In genomic region chr4:108596389-108596788, GRCh38 we compare ENCODE assay signal across 18 cellular contexts.
"Had no signal": no experiment of that assay in that cellular context is flagged by ENCODE, and none has a peak within 500 bp of the region (broad histone marks: within the 10 kb centered on the region; RNA-seq: fewer than 3 reads in every experiment).

No MANE protein-coding gene starts in this region.

- H3K27ac Mint-ChIP-seq: activated CD4-positive, alpha-beta T cell treated with anti-CD3 and anti-CD28 coated beads for 36 hours; activated T-helper 2 cell treated with anti-CD3 and anti-CD28 coated beads, Interferon-gamma antibody, Interleukin-2, Interleukin-4, amounts not matched to agents 10 μg/mL and 5 μg/mL and 100 μg/mL, durations not matched to agents 14 hours and 24 hours and 36 hours; effector memory CD8-positive, alpha-beta T cell; mesothelial cell of epicardium; natural killer cell treated with Interleukin-12 subunit alpha and Interleukin-12 subunit beta and Interleukin-15 and Interleukin-18, amount 100 ng/mL, for 72 hours; stimulated activated naive B cell treated with anti-CD40 and anti-IgM and Interleukin-4, amounts not matched to agents 10 μg/mL and 1 μg/mL and 100 μg/mL, for 72 hours; WTC11 had no signal

- H3K27me3 ChIP-seq: cardiac muscle cell, neutrophil, sigmoid colon, thyroid gland had no signal

- H3K27ac ChIP-seq: cardiac muscle cell, neutrophil, parathyroid adenoma, sigmoid colon, thyroid gland had no signal

- ATAC-seq: activated CD4-positive, alpha-beta T cell treated with anti-CD3 and anti-CD28 coated beads for 36 hours; effector memory CD8-positive, alpha-beta T cell; natural killer cell treated with Interleukin-12 subunit alpha and Interleukin-12 subunit beta and Interleukin-15 and Interleukin-18, amount 100 ng/mL, for 72 hours; stimulated activated naive B cell treated with anti-CD40 and anti-IgM and Interleukin-4, amounts not matched to agents 10 μg/mL and 1 μg/mL and 100 μg/mL, for 72 hours; WTC11 had no signal

- H3K9me3 ChIP-seq: neutrophil, sigmoid colon, thyroid gland had no signal

- H3K4me3 Mint-ChIP-seq: activated CD4-positive, alpha-beta T cell treated with anti-CD3 and anti-CD28 coated beads for 36 hours; effector memory CD8-positive, alpha-beta T cell; mesothelial cell of epicardium; natural killer cell treated with Interleukin-12 subunit alpha and Interleukin-12 subunit beta and Interleukin-15 and Interleukin-18, amount 100 ng/mL, for 72 hours; stimulated activated naive B cell treated with anti-CD40 and anti-IgM and Interleukin-4, amounts not matched to agents 10 μg/mL and 1 μg/mL and 100 μg/mL, for 72 hours; WTC11 had no signal

- H3K4me3 ChIP-seq: cardiac muscle cell, lung, sigmoid colon, thyroid gland had no signal

- H3K79me2 ChIP-seq: parathyroid adenoma had no signal

- H3K9me3 Mint-ChIP-seq: activated T-helper 2 cell treated with anti-CD3 and anti-CD28 coated beads, Interferon-gamma antibody, Interleukin-2, Interleukin-4, amounts not matched to agents 10 μg/mL and 5 μg/mL and 100 μg/mL, durations not matched to agents 14 hours and 24 hours and 36 hours; effector memory CD8-positive, alpha-beta T cell; natural killer cell treated with Interleukin-12 subunit alpha and Interleukin-12 subunit beta and Interleukin-15 and Interleukin-18, amount 100 ng/mL, for 72 hours had no signal

- DNase-seq: activated CD4-positive, alpha-beta T cell treated with anti-CD3 and anti-CD28 coated beads for 36 hours; activated CD4-positive, alpha-beta T cell treated with anti-CD3 and anti-CD28 coated beads, Interleukin-2, amount 50 U/mL, for 48 hours; activated naive CD4-positive, alpha-beta T cell treated with Interleukin-2 at 50 U/mL for 16 hours; activated T-cell treated with anti-CD3 and anti-CD28 coated beads for 4 hours; dermis blood vessel endothelial cell; effector memory CD8-positive, alpha-beta T cell; hypothalamus; sigmoid colon; stimulated activated naive B cell treated with anti-CD40 and anti-IgM and Interleukin-4, amounts not matched to agents 10 μg/mL and 1 μg/mL and 100 μg/mL, for 72 hours; thyroid gland had no signal

- H3K27me3 Mint-ChIP-seq: activated CD4-positive, alpha-beta T cell treated with anti-CD3 and anti-CD28 coated beads for 36 hours; effector memory CD8-positive, alpha-beta T cell; natural killer cell treated with Interleukin-12 subunit alpha and Interleukin-12 subunit beta and Interleukin-15 and Interleukin-18, amount 100 ng/mL, for 72 hours; stimulated activated naive B cell treated with anti-CD40 and anti-IgM and Interleukin-4, amounts not matched to agents 10 μg/mL and 1 μg/mL and 100 μg/mL, for 72 hours had no signal

- H3K36me3 ChIP-seq: cardiac muscle cell, neutrophil, sigmoid colon, thyroid gland had no signal

- H3K4me1 ChIP-seq: parathyroid adenoma, sigmoid colon, thyroid gland had no signal

- H3K4me1 Mint-ChIP-seq: stimulated activated naive B cell treated with anti-CD40 and anti-IgM and Interleukin-4, amounts not matched to agents 10 μg/mL and 1 μg/mL and 100 μg/mL, for 72 hours had no signal

- H3K9ac ChIP-seq: parathyroid adenoma had no signal

- H2AFZ ChIP-seq: parathyroid adenoma had no signal
